In the genomic region with DNA sequence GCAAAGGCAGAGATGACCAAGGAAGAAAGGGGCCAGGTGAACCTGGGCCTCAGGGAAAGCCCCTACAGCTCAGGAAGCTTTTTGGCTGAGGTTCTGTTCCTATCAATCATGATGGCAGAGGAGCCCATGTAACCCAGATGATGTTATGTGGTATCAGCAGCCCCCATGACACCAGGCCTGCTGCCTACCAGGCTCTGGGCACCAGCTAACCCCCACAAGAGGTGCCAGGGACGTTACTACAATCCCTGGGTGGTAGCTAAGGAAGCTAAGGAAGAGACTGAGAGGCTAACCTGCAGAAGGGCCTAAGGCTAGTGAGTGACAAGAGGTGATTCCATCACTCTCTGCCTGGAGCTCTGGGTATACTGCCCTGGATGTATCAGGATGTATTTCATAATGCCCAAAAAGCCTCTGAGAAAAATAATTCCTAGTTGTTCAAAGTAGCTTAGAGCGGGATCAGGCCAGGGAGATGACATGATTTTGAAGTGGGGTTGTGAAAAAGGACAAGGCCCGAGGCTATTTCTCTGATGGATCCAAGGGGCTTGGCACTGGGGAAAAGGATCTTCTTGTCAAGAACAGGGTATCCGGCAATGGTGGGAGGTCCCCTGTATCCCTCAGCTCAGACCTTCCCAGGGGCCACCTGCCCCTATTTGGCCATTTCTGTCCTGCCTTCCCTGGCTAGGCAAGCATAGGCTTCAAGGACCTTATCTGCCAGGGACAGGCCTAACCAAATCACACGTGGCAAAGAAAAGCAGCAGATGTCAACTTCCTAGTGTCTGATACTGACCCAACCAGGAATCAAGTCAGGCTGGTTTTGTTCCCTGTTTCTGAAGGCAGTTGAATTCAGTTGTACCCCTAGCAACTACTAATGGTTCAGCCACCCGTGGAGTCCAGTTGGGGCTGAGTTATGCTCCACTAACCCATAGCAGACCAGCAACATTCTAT, we compare ENCODE assay signal across 1 cellular context.
TF ChIP-seq lines count a peak whose summit lies in the region.

No MANE protein-coding gene starts in this region.

TF ChIP-seq in K562, 482 proteins besides CTCF, POLR2A, EP300 and RAD21 (continued from another document):
- TF ChIP-seq HNRNPUL1 (IDR thresholded peaks at IDR 0.05; ENCODE audit: low read length), result no peak
- TF ChIP-seq ATF1 (CRISPR knock-in tag; IDR thresholded peaks at IDR 0.05), result no peak
- TF ChIP-seq ATF1 (tag; IDR thresholded peaks at IDR 0.05), result no peak
- no peak for TF ChIP-seq ZNF12 (CRISPR knock-in tag; IDR thresholded peaks at IDR 0.05)
- TF ChIP-seq, protein P1, sequence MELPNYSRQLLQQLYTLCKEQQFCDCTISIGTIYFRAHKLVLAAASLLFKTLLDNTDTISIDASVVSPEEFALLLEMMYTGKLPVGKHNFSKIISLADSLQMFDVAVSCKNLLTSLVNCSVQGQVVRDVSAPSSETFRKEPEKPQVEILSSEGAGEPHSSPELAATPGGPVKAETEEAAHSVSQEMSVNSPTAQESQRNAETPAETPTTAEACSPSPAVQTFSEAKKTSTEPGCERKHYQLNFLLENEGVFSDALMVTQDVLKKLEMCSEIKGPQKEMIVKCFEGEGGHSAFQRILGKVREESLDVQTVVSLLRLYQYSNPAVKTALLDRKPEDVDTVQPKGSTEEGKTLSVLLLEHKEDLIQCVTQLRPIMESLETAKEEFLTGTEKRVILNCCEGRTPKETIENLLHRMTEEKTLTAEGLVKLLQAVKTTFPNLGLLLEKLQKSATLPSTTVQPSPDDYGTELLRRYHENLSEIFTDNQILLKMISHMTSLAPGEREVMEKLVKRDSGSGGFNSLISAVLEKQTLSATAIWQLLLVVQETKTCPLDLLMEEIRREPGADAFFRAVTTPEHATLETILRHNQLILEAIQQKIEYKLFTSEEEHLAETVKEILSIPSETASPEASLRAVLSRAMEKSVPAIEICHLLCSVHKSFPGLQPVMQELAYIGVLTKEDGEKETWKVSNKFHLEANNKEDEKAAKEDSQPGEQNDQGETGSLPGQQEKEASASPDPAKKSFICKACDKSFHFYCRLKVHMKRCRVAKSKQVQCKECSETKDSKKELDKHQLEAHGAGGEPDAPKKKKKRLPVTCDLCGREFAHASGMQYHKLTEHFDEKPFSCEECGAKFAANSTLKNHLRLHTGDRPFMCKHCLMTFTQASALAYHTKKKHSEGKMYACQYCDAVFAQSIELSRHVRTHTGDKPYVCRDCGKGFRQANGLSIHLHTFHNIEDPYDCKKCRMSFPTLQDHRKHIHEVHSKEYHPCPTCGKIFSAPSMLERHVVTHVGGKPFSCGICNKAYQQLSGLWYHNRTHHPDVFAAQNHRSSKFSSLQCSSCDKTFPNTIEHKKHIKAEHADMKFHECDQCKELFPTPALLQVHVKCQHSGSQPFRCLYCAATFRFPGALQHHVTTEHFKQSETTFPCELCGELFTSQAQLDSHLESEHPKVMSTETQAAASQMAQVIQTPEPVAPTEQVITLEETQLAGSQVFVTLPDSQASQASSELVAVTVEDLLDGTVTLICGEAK (IDR thresholded peaks at IDR 0.05), result no peak
- TF ChIP-seq, protein P1 (CRISPR knock-in tag; IDR thresholded peaks at IDR 0.05), result no peak
- TF ChIP-seq, protein P2, sequence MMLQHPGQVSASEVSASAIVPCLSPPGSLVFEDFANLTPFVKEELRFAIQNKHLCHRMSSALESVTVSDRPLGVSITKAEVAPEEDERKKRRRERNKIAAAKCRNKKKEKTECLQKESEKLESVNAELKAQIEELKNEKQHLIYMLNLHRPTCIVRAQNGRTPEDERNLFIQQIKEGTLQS (IDR thresholded peaks at IDR 0.05), result no peak
- TF ChIP-seq, protein P2 (CRISPR knock-in tag; conservative IDR thresholded peaks at IDR 0.05), result no peak
- TF ChIP-seq KLF16 (IDR thresholded peaks at IDR 0.05), result peak; percentile 55; the same call in 1 of the 2 replicates
- no peak for TF ChIP-seq ZSCAN32 (CRISPR knock-in tag; IDR thresholded peaks at IDR 0.05)
- no peak for TF ChIP-seq ZFP30 (CRISPR knock-in tag; IDR thresholded peaks at IDR 0.05; ENCODE audit: borderline replicate concordance)
- TF ChIP-seq ZNF224 (CRISPR knock-in tag; IDR thresholded peaks at IDR 0.05), result no peak
- no peak for TF ChIP-seq MTF1 (CRISPR knock-in tag; IDR thresholded peaks at IDR 0.05; ENCODE audit: borderline replicate concordance)
- no peak for TF ChIP-seq HCFC1 (IDR thresholded peaks at IDR 0.05; ENCODE audit: low read depth, low read length)
- no peak for TF ChIP-seq SRSF1 (IDR thresholded peaks at IDR 0.05; ENCODE audit: low read depth, low read length)
- no peak for TF ChIP-seq SAFB2 (IDR thresholded peaks at IDR 0.05; ENCODE audit: borderline replicate concordance, low read depth, low read length, severe bottlenecking)
- TF ChIP-seq, protein P3, sequence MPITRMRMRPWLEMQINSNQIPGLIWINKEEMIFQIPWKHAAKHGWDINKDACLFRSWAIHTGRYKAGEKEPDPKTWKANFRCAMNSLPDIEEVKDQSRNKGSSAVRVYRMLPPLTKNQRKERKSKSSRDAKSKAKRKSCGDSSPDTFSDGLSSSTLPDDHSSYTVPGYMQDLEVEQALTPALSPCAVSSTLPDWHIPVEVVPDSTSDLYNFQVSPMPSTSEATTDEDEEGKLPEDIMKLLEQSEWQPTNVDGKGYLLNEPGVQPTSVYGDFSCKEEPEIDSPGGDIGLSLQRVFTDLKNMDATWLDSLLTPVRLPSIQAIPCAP (CRISPR knock-in tag; IDR thresholded peaks at IDR 0.05; ENCODE audit: borderline replicate concordance), result no peak
- no peak for TF ChIP-seq ETV6 (IDR thresholded peaks at IDR 0.05; ENCODE audit: borderline replicate concordance in 1 of 2, low read depth in 2 of 2, low read length in 1 of 2)
- no peak for TF ChIP-seq ETV6 (CRISPR knock-in tag; IDR thresholded peaks at IDR 0.05; ENCODE audit: borderline replicate concordance)
